In genomic region chr10:89591796-89592271, GRCh38 we compare ENCODE assay signal across 12 cellular contexts. TPM values are rescaled to one million over a fixed set of nuclear protein-coding genes. Genes with fewer than 3 reads are reported as not detected.
DNase-seq lines count a peak whose midpoint lies in the region; ATAC-seq and TF ChIP-seq lines count a peak whose summit lies in the region.
"Had no signal": no experiment of that assay in that cellular context is flagged by ENCODE, and none has a peak within 500 bp of the region (broad histone marks: within the 10 kb centered on the region; RNA-seq: fewer than 3 reads in every experiment).

No MANE protein-coding gene starts in this region.

- H3K36me3 ChIP-seq in heart right ventricle (peaks cover 0 to 22% (median 0%) of the 10 kb centered on the region in 9 donors), muscle layer of duodenum (ENCODE audit: control insufficient read depth in 1 of 2, insufficient read depth in 2 of 2, low read length in 2 of 2) (peaks cover 3 to 8% of the 10 kb centered on the region in 2 donors), tibial nerve (no peaks in the 10 kb centered on the region), PC-9 (ENCODE audit: low read depth) (no peaks in the 10 kb centered on the region)

- 48 to 54% methylated on average over 3 of the region's 3 CpGs for WGBS in heart right ventricle, 2 donors
- WGBS in tibial nerve, 2 donors = 30 to 32% methylated on average over 3 of the region's 3 CpGs

- TF ChIP-seq EP300 in tibial nerve (IDR thresholded peaks at IDR 0.05) = peak; percentile 38 to 67

- H3K27me3 ChIP-seq in heart right ventricle (no peaks in the 10 kb centered on the region), muscle layer of duodenum (ENCODE audit: low read depth, low read length) (no peaks in the 10 kb centered on the region), tibial nerve (no peaks in the 10 kb centered on the region), PC-9 (ENCODE audit: insufficient read depth, low read depth) (no peaks in the 10 kb centered on the region)

- TF ChIP-seq CTCF in brain (conservative IDR thresholded peaks at IDR 0.05) = no peak
- no peak for TF ChIP-seq CTCF in heart right ventricle (IDR thresholded peaks at IDR 0.05)
- no peak for TF ChIP-seq CTCF in tibial nerve (IDR thresholded peaks at IDR 0.05)
- no peak for TF ChIP-seq CTCF in PC-9 (conservative IDR thresholded peaks at IDR 0.05)
- no peak for TF ChIP-seq CTCF in GM10248 (IDR thresholded peaks at IDR 0.05; ENCODE audit: control extremely low read depth, extremely low read depth, low read depth, missing control alignments)

- H2AFZ ChIP-seq in PC-9 = no peak overlapping the region

- peaks cover 0 to 69% (median 19%) of the 10 kb centered on the region in 9 donors for H3K4me1 ChIP-seq in heart right ventricle
- peaks cover 10 to 13% of the 10 kb centered on the region in 2 donors for H3K4me1 ChIP-seq in muscle layer of duodenum (ENCODE audit: control insufficient read depth in 1 of 2, insufficient read depth in 2 of 2, low read length in 2 of 2)
- H3K4me1 ChIP-seq in tibial nerve = peaks cover 0 to 19% (median 5%) of the 10 kb centered on the region in 4 donors
- no peaks in the 10 kb centered on the region for H3K4me1 ChIP-seq in PC-9 (replicated peaks; ENCODE audit: insufficient read depth)

- peak overlapping the region; percentile 41 to 85 (median 77) for H3K27ac ChIP-seq in heart right ventricle
- peak overlapping the region; percentile 42 for H3K27ac ChIP-seq in muscle layer of duodenum (ENCODE audit: low read length)
- H3K27ac ChIP-seq in tibial nerve = peak overlapping the region; percentile 15 to 68 (median 48)
- no peak overlapping the region for H3K27ac ChIP-seq in PC-9

- peaks cover 12% of the 10 kb centered on the region for H3K4me1 Mint-ChIP-seq in brain

- H3K9me3 Mint-ChIP-seq in brain = no peaks in the 10 kb centered on the region
- H3K9me3 Mint-ChIP-seq: CD4-positive, alpha-beta T cell had no signal

- no peaks in the 10 kb centered on the region for H4K20me1 ChIP-seq in PC-9 (ENCODE audit: insufficient read depth)

- peaks cover 55% of the 10 kb centered on the region for H3K36me3 Mint-ChIP-seq in brain

- POLR2A ChIA-PET in PC-9 (lab: Charles Lee; ENCODE audit: unreplicated experiment) = no interaction called here
- POLR2A ChIA-PET in GM10248 (lab: Yijun Ruan, JAX) = no interaction called here

- H3K9me3 ChIP-seq in heart right ventricle (no peaks in the 10 kb centered on the region), muscle layer of duodenum (ENCODE audit: control insufficient read depth in 1 of 2, low read length in 2 of 2) (no peaks in the 10 kb centered on the region), tibial nerve (no peaks in the 10 kb centered on the region), PC-9 (ENCODE audit: insufficient read depth, low read depth) (no peaks in the 10 kb centered on the region)

- H3K4me3 Mint-ChIP-seq in brain = no peak overlapping the region
- H3K4me3 Mint-ChIP-seq: CD4-positive, alpha-beta T cell had no signal

- no TSS peak for BruUV-seq in PC-9 (replicated peaks; lab: Mats Ljungman, UMichigan)

- TF ChIP-seq POLR2A in tibial nerve (IDR thresholded peaks at IDR 0.05) = no peak

- H3K4me3 ChIP-seq in heart right ventricle (no peak overlapping the region), muscle layer of duodenum (ENCODE audit: low read depth in 1 of 2, low read length in 2 of 2) (no peak overlapping the region), tibial nerve (no peak overlapping the region), PC-9 (no peak overlapping the region)

- peak overlapping the region in 3 of 5 experiments; percentile 31 to 78 (median 56) for H3K27ac Mint-ChIP-seq in brain
- H3K27ac Mint-ChIP-seq: CD4-positive, alpha-beta T cell had no signal

- H3K79me2 ChIP-seq in PC-9 (ENCODE audit: low read depth) = no peaks in the 10 kb centered on the region

- H3K27me3 Mint-ChIP-seq in brain = no peaks in the 10 kb centered on the region
- H3K27me3 Mint-ChIP-seq: CD4-positive, alpha-beta T cell had no signal

- H3K4me2 ChIP-seq in PC-9 = no peak overlapping the region

- DNase-seq in heart right ventricle = peak; percentile 13 to 53
- DNase-seq in tibial nerve (ENCODE audit: low spot score in 2 of 2) = peak in 1 of 2 donors; percentile 12
- DNase-seq in NCI-H1092 treated with DMSO at 0.1 percent for 48 hours (lab: John Stamatoyannopoulos, UW) = no peak
- no peak for DNase-seq in PC-9
- DNase-seq in GM10248 (ENCODE audit: extremely low spot score) = no peak
- DNase-seq: CD4-positive, alpha-beta T cell; effector memory CD4-positive, alpha-beta T cell; GOT3; Karpas-422 had no signal

- CTCF ChIA-PET in PC-9 (lab: Charles Lee) (no interaction called here), GM10248 (lab: Yijun Ruan, JAX) (interaction anchor here (1.5 kb wide), 1 partner anchor 15 kb away, joined by 5 read pairs; no protein-coding TSS in a partner anchor)

- H3F3A ChIP-seq in PC-9 (ENCODE audit: insufficient read depth, low read depth) = no peaks in the 10 kb centered on the region

- peak; percentile 64 to 95 (median 90) for ATAC-seq in heart right ventricle
- no peak for ATAC-seq in HG02571 (IDR thresholded peaks at IDR 0.05; ENCODE audit: unreplicated experiment)

- intact Hi-C loops in heart right ventricle (cut with DNase I) (loop anchor here in 4 of 10 donors (1.0 to 10.0 kb wide), 3 partner anchors 50 to 53 kb away; partner anchors contain the start of gene PANK1 (in 2 of the 4)), PC-9 (cut with micrococcal nuclease; ENCODE audit: unreplicated experiment) (no loop called here)

- H3K9me2 ChIP-seq in PC-9 (ENCODE audit: insufficient read depth) = no peaks in the 10 kb centered on the region

RNA-seq across cellular contexts. Expression of gene PANK1, which starts 53.2 kb away (rescaled TPM):
- polyA plus RNA-seq in brain (ENCODE audit: insufficient read depth, low read depth, low replicate concordance) (4.6 TPM), heart right ventricle (1 to 10 TPM; 4.0 to 6.4 TPM)
- total RNA-seq in heart right ventricle (10 to 100 TPM in 9 of 10 donors, 1 to 10 TPM in 1; 8.3 to 20.9 (median 16.8) TPM), tibial nerve (1 to 10 TPM; 6.3 to 9.6 (median 7.4) TPM), PC-9 (2021) (5.7 and 8.1 TPM in 2 replicates)

RNA-seq across cellular contexts. Expression of gene SLC16A12, which starts 56.4 kb away (rescaled TPM):
- polyA plus RNA-seq in brain (ENCODE audit: insufficient read depth, low read depth, low replicate concordance) (0.37 TPM), heart right ventricle (1 to 10 TPM; 1.9 to 2.3 TPM)
- total RNA-seq in heart right ventricle (1 to 10 TPM; 1.8 to 3.6 (median 2.8) TPM), tibial nerve (10 to 100 TPM; 25.8 to 45.4 (median 42.8) TPM), PC-9 (2021) (0.65 and 0.74 TPM in 2 replicates)
- total RNA-seq: CD4-positive, alpha-beta T cell had no signal

Comparison
In these comparisons a context has a peak if more than half of its experiments do, and no peak if none do; other contexts are left out.
1. DNase-seq: peak in heart right ventricle (2 of 2); none in NCI-H1092 treated with DMSO at 0.1 percent for 48 hours (single experiment), PC-9 (0 of 2) and GM10248 (single experiment).
2. RNA of gene SLC16A12, which starts 56.4 kb away (total RNA-seq): 25.8 to 45.4 TPM in tibial nerve; 1.8 to 3.6 TPM in heart right ventricle and 0.65 to 0.74 TPM in PC-9; every median in the first group is over 4 times any median in the second.